In genomic region chr10:77925795-77926565, GRCh38 we compare ENCODE assay signal across 8 cellular contexts. TPM values are rescaled to one million over a fixed set of nuclear protein-coding genes. Genes with fewer than 3 reads are reported as not detected.
DNase-seq lines count a peak whose midpoint lies in the region; ATAC-seq, FAIRE-seq and TF ChIP-seq lines count a peak whose summit lies in the region.

No MANE protein-coding gene starts in this region.

- peak overlapping the region; percentile 35 for H3K4me3 Mint-ChIP-seq in activated CD4-positive, alpha-beta T cell treated with anti-CD3 and anti-CD28 coated beads for 36 hours
- H3K4me3 Mint-ChIP-seq in stimulated activated memory B cell treated with anti-CD40 and anti-IgM and Interleukin-4, amounts not matched to agents 10 μg/mL and 1 μg/mL and 100 μg/mL, for 72 hours: peak overlapping the region; percentile 43

- POLR2A ChIA-PET in activated CD4-positive, alpha-beta T cell treated with anti-CD3 and anti-CD28 coated beads for 36 hours (lab: Charles Lee): interaction anchor here (0.6 kb wide), 1 partner anchor 141 kb away, joined by 5 read pairs; no protein-coding TSS in a partner anchor
- POLR2A ChIA-PET in HepG2 (lab: Yijun Ruan, JAX): interaction anchor here (0.7 to 3.2 kb wide), 6 partner anchors 14 to 63 kb away, joined by 3 to 14 read pairs (median 8); no protein-coding TSS in a partner anchor

- FAIRE-seq in HepG2 (lab: Jason Lieb, UNC): no peak

- H3K9me3 Mint-ChIP-seq in activated CD4-positive, alpha-beta T cell treated with anti-CD3 and anti-CD28 coated beads for 36 hours (ENCODE audit: low read depth): no peaks in the 10 kb centered on the region
- no peaks in the 10 kb centered on the region for H3K9me3 Mint-ChIP-seq in stimulated activated memory B cell treated with anti-CD40 and anti-IgM and Interleukin-4, amounts not matched to agents 10 μg/mL and 1 μg/mL and 100 μg/mL, for 72 hours

- peaks cover 51% of the 10 kb centered on the region for H3K79me2 ChIP-seq in HepG2 (ENCODE audit: insufficient read depth, low read length)

- H3K9me3 ChIP-seq in RWPE2 (ENCODE audit: severe bottlenecking) (no peaks in the 10 kb centered on the region), HepG2 (ENCODE audit: low read length) (no peaks in the 10 kb centered on the region)

- intact Hi-C loops in activated CD4-positive, alpha-beta T cell treated with anti-CD3 and anti-CD28 coated beads for 36 hours (cut with DNase I, micrococcal nuclease): loop anchor here (2.0 to 5.0 kb wide), 3 partner anchors 79 to 101 kb away; partner anchors contain the start of gene POLR3A (in 1 of the 2)
- intact Hi-C loops in HepG2 (cut with micrococcal nuclease; ENCODE audit: unreplicated experiment): loop anchor here (5.0 kb wide), 2 partner anchors 46 to 79 kb away; no protein-coding TSS in a partner anchor

- H3K27me3 Mint-ChIP-seq in activated CD4-positive, alpha-beta T cell treated with anti-CD3 and anti-CD28 coated beads for 36 hours: peaks cover 38% of the 10 kb centered on the region
- H3K27me3 Mint-ChIP-seq in stimulated activated memory B cell treated with anti-CD40 and anti-IgM and Interleukin-4, amounts not matched to agents 10 μg/mL and 1 μg/mL and 100 μg/mL, for 72 hours: peaks cover 65% of the 10 kb centered on the region

- CTCF ChIA-PET in activated CD4-positive, alpha-beta T cell treated with anti-CD3 and anti-CD28 coated beads for 36 hours (lab: Charles Lee): interaction anchor here (0.8 to 1.1 kb wide), 2 partner anchors 212 to 1307 kb away, joined by 3 read pairs; no protein-coding TSS in a partner anchor
- CTCF ChIA-PET in HepG2 (lab: Yijun Ruan, JAX; ENCODE audit: low intra/inter-chr PET ratio, low total read pairs): interaction anchor here (1.8 kb wide), 1 partner anchor 79 kb away, joined by 5 read pairs; no protein-coding TSS in a partner anchor

- no TSS peak for BruUV-seq in HepG2 (replicated peaks; lab: Mats Ljungman, UMichigan)

- no peaks in the 10 kb centered on the region for H3K27me3 ChIP-seq in RWPE2 (ENCODE audit: insufficient read depth, poor library complexity, severe bottlenecking)
- H3K27me3 ChIP-seq in HepG2 (ENCODE audit: control insufficient read depth in 1 of 2, insufficient read depth in 2 of 2, low read length in 2 of 2): no peaks in the 10 kb centered on the region

- peaks cover 7% of the 10 kb centered on the region for H3K4me1 Mint-ChIP-seq in activated CD4-positive, alpha-beta T cell treated with anti-CD3 and anti-CD28 coated beads for 36 hours
- peaks cover 15% of the 10 kb centered on the region for H3K4me1 Mint-ChIP-seq in stimulated activated memory B cell treated with anti-CD40 and anti-IgM and Interleukin-4, amounts not matched to agents 10 μg/mL and 1 μg/mL and 100 μg/mL, for 72 hours

- TF ChIP-seq CTCF in RWPE2 (IDR thresholded peaks at IDR 0.05; ENCODE audit: poor library complexity, severe bottlenecking) (peak; percentile 26), choroid plexus epithelial cell (conservative IDR thresholded peaks at IDR 0.05; ENCODE audit: low read depth, low read length) (no peak), HepG2 (CRISPR knock-in tag; IDR thresholded peaks at IDR 0.05) (no peak; the same call in 1 of the 2 replicates)

- peak overlapping the region; percentile 76 for H3K9ac ChIP-seq in HepG2 (ENCODE audit: insufficient read depth, low read depth, low read length)

- H2AFZ ChIP-seq in HepG2 (ENCODE audit: low read length): no peak overlapping the region

- TF ChIP-seq POLR2A in HepG2 (IDR thresholded peaks at IDR 0.05; ENCODE audit: insufficient read depth in 1 of 2, low read depth in 2 of 2, low read length in 2 of 2): no peak

- 13% methylated on average over 3 of the region's 73 CpGs for WGBS in HepG2 (ENCODE audit: low lambda C conversion rate)

- peak overlapping the region; percentile 87 for H3K4me2 ChIP-seq in HepG2 (ENCODE audit: low read depth, low read length)

- TF ChIP-seq EP300 in HepG2 (IDR thresholded peaks at IDR 0.05; ENCODE audit: low read depth in 2 of 2, low read length in 2 of 2): no peak
- TF ChIP-seq EP300 in HepG2 (CRISPR knock-in tag; IDR thresholded peaks at IDR 0.05; ENCODE audit: borderline replicate concordance): no peak

- H3K4me3 ChIP-seq in RWPE2 (ENCODE audit: severe bottlenecking) (peak overlapping the region; percentile 75), choroid plexus epithelial cell (ENCODE audit: low read depth, low read length) (peak overlapping the region; percentile 65), HepG2 (replicated peaks in 1 of 3; ENCODE audit: insufficient read depth in 1 of 3, low read depth in 2 of 3, low read length in 3 of 3) (peak overlapping the region; percentile 73 to 92 (median 89))

- H3K27ac ChIP-seq in RWPE2 (ENCODE audit: poor library complexity, severe bottlenecking) (peak overlapping the region; percentile 72), HepG2 (ENCODE audit: extremely low read length, insufficient read depth, low read length) (peak overlapping the region; percentile 57)

- ATAC-seq in activated CD4-positive, alpha-beta T cell treated with anti-CD3 and anti-CD28 coated beads for 36 hours: peak; percentile 72
- peak; percentile 57 for ATAC-seq in HG02678 (IDR thresholded peaks at IDR 0.05; ENCODE audit: unreplicated experiment)
- peak; percentile 52 for ATAC-seq in RWPE2 (ENCODE audit: low read depth)
- peak; percentile 76 for ATAC-seq in HepG2
- peak; percentile 65 for ATAC-seq in stimulated activated memory B cell treated with anti-CD40 and anti-IgM and Interleukin-4, amounts not matched to agents 10 μg/mL and 1 μg/mL and 100 μg/mL, for 72 hours

- in situ Hi-C loops in HepG2 (cut with HindIII; ENCODE audit: extremely low pct_ligation_motif_present, low pct_unique_long_range_greater_than_20kb): no loop called here

- DNase-seq in activated CD4-positive, alpha-beta T cell treated with anti-CD3 and anti-CD28 coated beads for 36 hours: peak; percentile 48
- no peak for DNase-seq in activated CD4-positive, alpha-beta T cell treated with anti-CD3 and anti-CD28 coated beads, Interleukin-2, amount 50 U/mL, for 1 hour
- no peak for DNase-seq in RWPE2 (ENCODE audit: low spot score)
- peak; percentile 45 for DNase-seq in choroid plexus epithelial cell (ENCODE audit: low read depth)
- no peak for DNase-seq in HepG2 (ENCODE audit: low spot score)
- DNase-seq in HuH-7.5 (ENCODE audit: low spot score): no peak

- H3K36me3 ChIP-seq in RWPE2 (ENCODE audit: low read depth) (peaks cover 24% of the 10 kb centered on the region), HepG2 (replicated peaks in 1 of 2; ENCODE audit: control insufficient read depth in 1 of 2, insufficient read depth in 2 of 2, low read length in 2 of 2) (no peaks in the 10 kb centered on the region; a peak in 1 of 5 replicates)

- TF ChIP-seq RAD21 in HepG2 (CRISPR knock-in tag; IDR thresholded peaks at IDR 0.05): peak; percentile 21; the same call in 1 of the 2 replicates

- no peak overlapping the region for H3K27ac Mint-ChIP-seq in activated CD4-positive, alpha-beta T cell treated with anti-CD3 and anti-CD28 coated beads for 36 hours
- H3K27ac Mint-ChIP-seq in stimulated activated memory B cell treated with anti-CD40 and anti-IgM and Interleukin-4, amounts not matched to agents 10 μg/mL and 1 μg/mL and 100 μg/mL, for 72 hours: no peak overlapping the region

- peaks cover 4% of the 10 kb centered on the region for H4K20me1 ChIP-seq in HepG2 (ENCODE audit: insufficient read depth, low read length)

- no peaks in the 10 kb centered on the region for H3K36me3 Mint-ChIP-seq in activated CD4-positive, alpha-beta T cell treated with anti-CD3 and anti-CD28 coated beads for 36 hours (ENCODE audit: low read depth)
- H3K36me3 Mint-ChIP-seq in stimulated activated memory B cell treated with anti-CD40 and anti-IgM and Interleukin-4, amounts not matched to agents 10 μg/mL and 1 μg/mL and 100 μg/mL, for 72 hours: no peaks in the 10 kb centered on the region

- H3K4me1 ChIP-seq in RWPE2 (ENCODE audit: insufficient read depth, poor library complexity, severe bottlenecking) (peaks cover 19% of the 10 kb centered on the region), HepG2 (ENCODE audit: insufficient read depth, low read length) (peaks cover 61% of the 10 kb centered on the region)

TF ChIP-seq in HepG2, 621 proteins besides CTCF, POLR2A, EP300 and RAD21 (continues in another document):
- TF ChIP-seq SMARCC2 (IDR thresholded peaks at IDR 0.05): no peak
- peak; percentile 27 for TF ChIP-seq HNRNPLL (IDR thresholded peaks at IDR 0.05; ENCODE audit: low read depth, low read length, poor library complexity, severe bottlenecking)
- TF ChIP-seq ZNF335 (CRISPR knock-in tag; IDR thresholded peaks at IDR 0.05): no peak

RNA-seq across cellular contexts. Expression of gene DLG5, which starts 0.6 kb away (rescaled TPM):
- 1 to 10 TPM; 2.1 to 2.3 TPM for total RNA-seq in activated CD4-positive, alpha-beta T cell treated with anti-CD3 and anti-CD28 coated beads for 36 hours
- total RNA-seq in HepG2 (2016; rRNA removed; fragmentation: Illumina TruSeq; extraction: Trizol): 15.1 and 15.5 TPM in 2 replicates
- total RNA-seq in HepG2 (2016; cell fraction: cytosol; rRNA removed; fragmentation: Illumina TruSeq; extraction: Trizol; ENCODE audit: low read depth): 4.8 and 5.9 TPM in 2 replicates
- 13.9 and 15.8 TPM in 2 replicates for total RNA-seq in HepG2 (2016; cell fraction: insoluble cytoplasmic fraction; rRNA removed; fragmentation: Illumina TruSeq; extraction: Trizol)
- 6.6 and 7.8 TPM in 2 replicates for total RNA-seq in HepG2 (2016; cell fraction: membrane; rRNA removed; fragmentation: Illumina TruSeq; extraction: Trizol)
- total RNA-seq in HepG2 (2016; cell fraction: nucleus; rRNA removed; fragmentation: Illumina TruSeq; extraction: Trizol): 18.8 and 22.2 TPM in 2 replicates
- 18.2 and 20.9 TPM in 2 replicates for polyA plus RNA-seq in HepG2 (2011; rRNA removed)
- polyA plus RNA-seq in HepG2 (2011; cell fraction: cytosol; rRNA removed): 11.7 and 13.7 TPM in 2 replicates
- 164 and 167 TPM in 2 replicates for polyA plus RNA-seq in HepG2 (2011; cell fraction: nucleus; rRNA removed)
- polyA plus RNA-seq in HepG2 (2012): 15.1 and 34.9 TPM in 2 replicates
- polyA plus RNA-seq in HepG2 (2016; cell fraction: cytosol; fragmentation: Illumina TruSeq; extraction: Trizol; ENCODE audit: low read depth): 1.1 TPM in 2 replicates
- 16.9 and 19.7 TPM in 2 replicates for polyA plus RNA-seq in HepG2 (2016; cell fraction: insoluble cytoplasmic fraction; fragmentation: Illumina TruSeq; extraction: Trizol; ENCODE audit: low read depth)
- polyA plus RNA-seq in HepG2 (2016; cell fraction: membrane; fragmentation: Illumina TruSeq; extraction: Trizol; ENCODE audit: low read depth): 3.0 and 4.2 TPM in 2 replicates
- 49.2 and 54.4 TPM in 2 replicates for polyA plus RNA-seq in HepG2 (2016; cell fraction: nucleus; fragmentation: Illumina TruSeq; extraction: Trizol; ENCODE audit: insufficient read depth, low read depth)
- polyA minus RNA-seq in HepG2 (2011; rRNA and poly(A)+ RNA removed; ENCODE audit: low replicate concordance): 19.1 and 24.2 TPM in 2 replicates
- polyA minus RNA-seq in HepG2 (2011; cell fraction: cytosol; rRNA and poly(A)+ RNA removed): 12.4 and 14.9 TPM in 2 replicates
- 29.7 and 35.3 TPM in 2 replicates for polyA minus RNA-seq in HepG2 (2011; cell fraction: nucleus; rRNA and poly(A)+ RNA removed)

Comparison
In these comparisons a context has a peak if more than half of its experiments do, and no peak if none do; other contexts are left out.
1. DNase-seq: peak in activated CD4-positive, alpha-beta T cell treated with anti-CD3 and anti-CD28 coated beads for 36 hours (single experiment) and choroid plexus epithelial cell (single experiment); none in activated CD4-positive, alpha-beta T cell treated with anti-CD3 and anti-CD28 coated beads, Interleukin-2, amount 50 U/mL, for 1 hour (single experiment), RWPE2 (single experiment), HepG2 (single experiment) and HuH-7.5 (single experiment).
2. Peak in every context shown above with its lines, with median percentiles within 50 percentile points of each other: ATAC-seq and H3K4me3 ChIP-seq.